In the genomic region with DNA sequence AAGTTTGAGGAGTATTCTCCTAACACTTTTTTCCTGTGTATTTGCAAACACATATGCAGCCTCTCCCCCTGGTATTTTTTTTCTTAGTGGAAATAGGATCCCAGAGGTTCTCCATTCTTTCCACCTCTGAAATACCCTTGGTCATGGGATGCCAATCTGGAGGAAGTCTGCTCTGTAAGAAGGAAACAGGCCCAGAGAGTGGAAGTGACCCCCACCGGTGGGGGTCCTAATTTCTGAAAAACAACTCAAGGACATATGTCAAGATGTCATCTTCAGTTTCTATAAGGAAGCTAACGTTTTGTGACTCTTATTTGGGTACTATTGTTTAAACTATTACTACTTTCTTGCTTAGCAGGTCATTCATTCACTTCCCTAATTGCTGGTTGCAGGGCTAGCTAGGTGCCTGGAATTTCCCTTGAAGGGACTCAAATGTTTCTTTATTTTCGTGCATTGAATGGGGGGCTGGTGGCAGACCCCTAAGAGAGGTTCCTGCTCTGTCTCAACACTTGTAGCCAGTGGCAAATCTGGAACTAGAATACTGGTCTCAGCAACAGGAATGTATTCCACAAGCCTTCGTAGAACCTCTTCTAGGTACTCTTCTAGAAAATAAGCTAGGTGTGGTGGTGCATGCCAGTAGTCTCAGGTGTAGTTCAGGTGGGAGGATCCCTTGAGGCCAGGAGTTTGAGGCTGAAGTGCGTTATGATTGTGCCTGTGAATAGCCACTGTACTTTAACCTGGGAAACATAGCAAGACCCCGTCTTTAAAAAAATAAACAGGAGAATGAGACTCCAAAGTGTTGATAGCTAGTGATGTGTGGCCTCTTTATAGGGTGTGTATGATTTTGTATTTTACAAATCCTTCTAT, we compare ENCODE assay signal across 8 cellular contexts. TPM values are rescaled to one million over a fixed set of nuclear protein-coding genes. Genes with fewer than 3 reads are reported as not detected.
DNase-seq lines count a peak whose midpoint lies in the region; ATAC-seq and TF ChIP-seq lines count a peak whose summit lies in the region.

No MANE protein-coding gene starts in this region.

- ATAC-seq in activated T-cell treated with anti-CD3 and anti-CD28 coated beads, Interleukin-2, amount 50 U/mL, for 72 hours (replicated peaks in 1 of 2), result no peak
- no peak for ATAC-seq in right lobe of liver
- no peak for ATAC-seq in HG03175 (IDR thresholded peaks at IDR 0.05; ENCODE audit: unreplicated experiment)
- ATAC-seq in HG03025 (IDR thresholded peaks at IDR 0.05; ENCODE audit: low FRiP score, unreplicated experiment), result no peak

- H3K27ac ChIP-seq in SJCRH30 (peak overlapping the region; percentile 94), right lobe of liver (peak overlapping the region in 2 of 3 donors; percentile 79 to 92), thymus (ENCODE audit: low read depth) (peak overlapping the region; percentile 40)

- peak overlapping the region; percentile 96 to 99 for H3K4me3 Mint-ChIP-seq in activated T-cell treated with anti-CD3 and anti-CD28 coated beads, Interleukin-2, amount 50 U/mL, for 72 hours

- TF ChIP-seq POLR2A in right lobe of liver (IDR thresholded peaks at IDR 0.05), result no peak

- H3K36me3 ChIP-seq in SJCRH30, result peaks cover 25% of the 10 kb centered on the region
- peaks cover 0 to 23% (median 7%) of the 10 kb centered on the region in 4 donors for H3K36me3 ChIP-seq in right lobe of liver
- H3K36me3 ChIP-seq in thymus (ENCODE audit: control insufficient read depth, insufficient read depth), result peaks cover 7% of the 10 kb centered on the region

- 24% methylated on average over 6 of the region's 6 CpGs for WGBS in right lobe of liver (ENCODE audit: insufficient coverage, low coverage, low lambda C conversion rate, missing lambda C conversion rate)
- 60% methylated on average over 6 of the region's 6 CpGs for WGBS in thymus

- H3K4me1 ChIP-seq in SJCRH30 (peaks cover 30% of the 10 kb centered on the region), right lobe of liver (peaks cover 0 to 42% (median 16%) of the 10 kb centered on the region in 4 donors), thymus (ENCODE audit: control insufficient read depth, insufficient read depth, low read length) (peaks cover 54% of the 10 kb centered on the region)

- intact Hi-C loops in right lobe of liver (cut with DNase I), result no loop called here

- H3K9me3 Mint-ChIP-seq in activated T-cell treated with anti-CD3 and anti-CD28 coated beads, Interleukin-2, amount 50 U/mL, for 72 hours, result no peaks in the 10 kb centered on the region

- H3K27me3 Mint-ChIP-seq in activated T-cell treated with anti-CD3 and anti-CD28 coated beads, Interleukin-2, amount 50 U/mL, for 72 hours (ENCODE audit: low read depth), result no peaks in the 10 kb centered on the region

- H3K27me3 ChIP-seq in SJCRH30 (no peaks in the 10 kb centered on the region), right lobe of liver (no peaks in the 10 kb centered on the region), thymus (ENCODE audit: control insufficient read depth, insufficient read depth) (no peaks in the 10 kb centered on the region)

- H3K4me3 ChIP-seq in SJCRH30 (no peak overlapping the region), right lobe of liver (no peak overlapping the region), thymus (ENCODE audit: low read length) (no peak overlapping the region)

- TF ChIP-seq CTCF in right lobe of liver (IDR thresholded peaks at IDR 0.05), result no peak

- DNase-seq in activated T-cell treated with anti-CD3 and anti-CD28 coated beads, Interleukin-2, amount 50 U/mL, for 72 hours, result no peak
- no peak for DNase-seq in activated T-cell treated with anti-CD3 and anti-CD28 coated beads, Interleukin-2, amount 50 U/mL, for 48 hours
- no peak for DNase-seq in SJCRH30
- no peak for DNase-seq in right lobe of liver
- no peak for DNase-seq in iPS-NIHi7 (ENCODE audit: extremely low spot score)

- H3K9me3 ChIP-seq in SJCRH30 (replicated peaks) (no peaks in the 10 kb centered on the region), right lobe of liver (no peaks in the 10 kb centered on the region), thymus (ENCODE audit: control insufficient read depth) (no peaks in the 10 kb centered on the region)

- peaks cover 60% of the 10 kb centered on the region for H3K4me1 Mint-ChIP-seq in activated T-cell treated with anti-CD3 and anti-CD28 coated beads, Interleukin-2, amount 50 U/mL, for 72 hours (ENCODE audit: low read depth)

- H3K27ac Mint-ChIP-seq in activated T-cell treated with anti-CD3 and anti-CD28 coated beads, Interleukin-2, amount 50 U/mL, for 72 hours, result peak overlapping the region; percentile 77

- peaks cover 2% of the 10 kb centered on the region in 2 donors for H3K36me3 Mint-ChIP-seq in activated T-cell treated with anti-CD3 and anti-CD28 coated beads, Interleukin-2, amount 50 U/mL, for 72 hours (ENCODE audit: insufficient read depth in 2 of 2)

RNA-seq across cellular contexts. Expression of gene ZNF775, which starts 1.8 kb away (rescaled TPM):
- total RNA-seq in activated T-cell treated with anti-CD3 and anti-CD28 coated beads, Interleukin-2, amount 50 U/mL, for 72 hours, result 1 to 10 TPM; 6.5 to 8.2 TPM
- total RNA-seq in SJCRH30 (2014; rRNA removed; shearing (Covaris generic)), result 8.1 and 9.5 TPM in 2 replicates
- total RNA-seq in right lobe of liver, result 1 to 10 TPM in 3 of 6 experiments, under 1 TPM in 3; 0.44 to 1.6 (median 0.96) TPM
- polyA plus RNA-seq in thymus, result 6.6 TPM

RNA-seq across cellular contexts. Expression of gene REPIN1, which starts 8.7 kb away (rescaled TPM):
- total RNA-seq in activated T-cell treated with anti-CD3 and anti-CD28 coated beads, Interleukin-2, amount 50 U/mL, for 72 hours, result 10 to 100 TPM; 53.6 to 73.7 TPM
- total RNA-seq in SJCRH30 (2014; rRNA removed; shearing (Covaris generic)), result 174 and 183 TPM in 2 replicates
- 100 to 1,000 TPM in 2 of 6 experiments, 10 to 100 TPM in 4; 56.2 to 133 (median 73.5) TPM for total RNA-seq in right lobe of liver
- polyA plus RNA-seq in thymus, result 97.0 TPM

RNA-seq across cellular contexts. Expression of gene RARRES2, which starts 35.9 kb away (rescaled TPM):
- total RNA-seq in activated T-cell treated with anti-CD3 and anti-CD28 coated beads, Interleukin-2, amount 50 U/mL, for 72 hours, result not detected
- 68.1 and 89.7 TPM in 2 replicates for total RNA-seq in SJCRH30 (2014; rRNA removed; shearing (Covaris generic))
- 100 to 1,000 TPM; 552 to 948 (median 788) TPM for total RNA-seq in right lobe of liver
- 21.9 TPM for polyA plus RNA-seq in thymus

RNA-seq across cellular contexts. Expression of gene ACTR3C, which starts 54.0 kb away (rescaled TPM):
- total RNA-seq in activated T-cell treated with anti-CD3 and anti-CD28 coated beads, Interleukin-2, amount 50 U/mL, for 72 hours, result 10 to 100 TPM in 1 of 2 donors, 1 to 10 TPM in 1; 6.3 to 13.0 TPM
- 1.7 and 4.6 TPM in 2 replicates for total RNA-seq in SJCRH30 (2014; rRNA removed; shearing (Covaris generic))
- total RNA-seq in right lobe of liver, result 10 to 100 TPM; 30.0 to 36.5 (median 32.7) TPM
- polyA plus RNA-seq in thymus, result 2.9 TPM

RNA-seq across cellular contexts. Expression of gene LRRC61, which starts 54.2 kb away (rescaled TPM):
- 10 to 100 TPM; 37.1 to 37.3 TPM for total RNA-seq in activated T-cell treated with anti-CD3 and anti-CD28 coated beads, Interleukin-2, amount 50 U/mL, for 72 hours
- not detected in 2 replicates for total RNA-seq in SJCRH30 (2014; rRNA removed; shearing (Covaris generic))
- 10 to 100 TPM; 13.0 to 33.0 (median 19.1) TPM for total RNA-seq in right lobe of liver
- 11.3 TPM for polyA plus RNA-seq in thymus

Comparison
In these comparisons a context has a peak if more than half of its experiments do, and no peak if none do; other contexts are left out.
1. H3K27ac ChIP-seq: peak in every context shown above with its lines; median percentile 94 in SJCRH30; 86 in right lobe of liver; 40 in thymus.
2. RNA of gene RARRES2, which starts 35.9 kb away (total RNA-seq): 552 to 948 TPM in right lobe of liver and 68.1 to 89.7 TPM in SJCRH30; not detected in activated T-cell treated with anti-CD3 and anti-CD28 coated beads, Interleukin-2, amount 50 U/mL, for 72 hours; every median in the first group is over 10 times any median in the second.